Comparison of ENCODE assay signal across 8 cellular contexts in the genomic region with DNA sequence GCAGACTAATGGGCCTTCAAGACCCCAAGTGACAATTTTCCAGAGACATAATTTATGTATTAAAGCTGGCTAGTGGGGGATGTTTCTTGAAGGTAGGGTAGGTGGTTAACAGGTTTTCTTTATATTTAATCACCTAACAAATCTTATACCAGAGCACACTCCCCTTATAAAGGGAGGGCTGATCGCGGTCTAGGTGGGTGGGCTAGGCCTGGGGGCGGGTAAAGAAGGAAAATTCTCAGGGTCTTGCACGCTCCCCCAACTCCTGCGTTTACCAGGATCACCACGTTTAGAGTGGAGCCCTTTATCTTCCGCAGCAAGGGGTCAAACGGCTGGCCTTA. TPM values are rescaled to one million over a fixed set of nuclear protein-coding genes. Genes with fewer than 3 reads are reported as not detected.
DNase-seq lines count a peak whose midpoint lies in the region; ATAC-seq and TF ChIP-seq lines count a peak whose summit lies in the region.

No MANE protein-coding gene starts in this region.

- H3K36me3 ChIP-seq in SJCRH30 = no peaks in the 10 kb centered on the region

- H3K27me3 ChIP-seq in SJCRH30 = no peaks in the 10 kb centered on the region

- peak; percentile 18 for ATAC-seq in GM19023 (IDR thresholded peaks at IDR 0.05; ENCODE audit: unreplicated experiment)
- no peak for ATAC-seq in GM18873 (IDR thresholded peaks at IDR 0.05; ENCODE audit: low FRiP score, unreplicated experiment)

- DNase-seq in SJCRH30 = no peak
- DNase-seq in fibroblast of mammary gland (ENCODE audit: low read depth) = no peak
- DNase-seq in retinal pigment epithelial cell (ENCODE audit: low read depth) = no peak
- no peak for DNase-seq in anterior cingulate cortex (lab: John Stamatoyannopoulos, UW)
- no peak for DNase-seq in NCI-H748 treated with DMSO at 0.1 percent for 48 hours (lab: John Stamatoyannopoulos, UW)
- DNase-seq in stimulated activated CD4-positive, alpha-beta T cell treated with anti-CD3 and anti-CD28 coated beads, Interleukin-4, amount 100 ng/mL, for 24 hours = no peak

- no peaks in the 10 kb centered on the region for H3K4me1 ChIP-seq in SJCRH30

- H3K27ac ChIP-seq in SJCRH30 = no peak overlapping the region

- TF ChIP-seq CTCF in fibroblast of mammary gland (conservative IDR thresholded peaks at IDR 0.05; ENCODE audit: control insufficient read depth, insufficient read depth, low read depth, low read length) (no peak), retinal pigment epithelial cell (conservative IDR thresholded peaks at IDR 0.05; ENCODE audit: low read depth, low read length) (no peak)

- H3K9me3 ChIP-seq in SJCRH30 (replicated peaks) = no peaks in the 10 kb centered on the region

- peak overlapping the region; percentile 51 for H3K4me3 ChIP-seq in SJCRH30
- peak overlapping the region; percentile 63 for H3K4me3 ChIP-seq in fibroblast of mammary gland (ENCODE audit: control insufficient read depth, low read depth, low read length)
- peak overlapping the region; percentile 65 for H3K4me3 ChIP-seq in retinal pigment epithelial cell (ENCODE audit: low read length)

RNA-seq across cellular contexts. Expression of a gene that starts 19.9 kb away (rescaled TPM):
- 38.5 and 43.2 TPM in 2 replicates for total RNA-seq in SJCRH30 (2014; rRNA removed; shearing (Covaris generic))

RNA-seq across cellular contexts. Expression of a gene that starts 26.0 kb away (rescaled TPM):
- total RNA-seq in SJCRH30 (2014; rRNA removed; shearing (Covaris generic)) = 34.1 and 42.0 TPM in 2 replicates

RNA-seq across cellular contexts. Expression of a gene that starts 41.1 kb away (rescaled TPM):
- 0.08 TPM in 1 of 2 replicates, not detected in the other for total RNA-seq in SJCRH30 (2014; rRNA removed; shearing (Covaris generic))
